ENCODE assay signal across 1 cellular context in the genomic region with DNA sequence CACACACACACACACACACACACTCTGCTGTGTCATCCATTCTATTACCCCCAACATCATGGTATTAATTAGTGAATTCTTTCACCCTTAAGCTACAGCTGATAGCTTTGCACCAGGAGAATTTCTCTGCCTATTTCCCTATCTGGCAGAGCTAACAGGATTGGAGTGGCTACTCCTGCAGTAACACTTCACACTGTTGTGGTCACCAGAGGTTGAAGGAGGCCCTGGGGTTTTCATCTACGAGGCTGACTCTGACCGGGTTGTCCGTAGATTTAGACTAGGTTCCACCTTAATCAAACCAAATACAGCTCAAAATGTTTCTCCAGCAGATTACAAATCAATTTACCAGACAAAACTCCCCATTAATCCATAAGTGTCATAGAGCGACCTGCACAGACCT.
TF ChIP-seq lines count a peak whose summit lies in the region.

No MANE protein-coding gene starts in this region.

TF ChIP-seq in IMR-90, 13 proteins besides CTCF, POLR2A, EP300 and RAD21:
- TF ChIP-seq SMC3 (IDR thresholded peaks at IDR 0.05; ENCODE audit: low read depth, low read length) (no peak), RFX5 (IDR thresholded peaks at IDR 0.05; ENCODE audit: low read depth, low read length) (no peak), MXI1 (IDR thresholded peaks at IDR 0.05; ENCODE audit: borderline replicate concordance, low read depth, low read length) (no peak), MAFK (IDR thresholded peaks at IDR 0.05; ENCODE audit: low read depth, low read length) (no peak), MAZ (IDR thresholded peaks at IDR 0.05; ENCODE audit: borderline replicate concordance, low read depth, low read length) (no peak), NFE2L2 (IDR thresholded peaks at IDR 0.05; ENCODE audit: low read depth, low read length) (no peak), CEBPB (IDR thresholded peaks at IDR 0.05; ENCODE audit: low read depth, low read length) (no peak), CHD1 (IDR thresholded peaks at IDR 0.05; ENCODE audit: low read depth, low read length) (no peak)
- TF ChIP-seq, protein P1, sequence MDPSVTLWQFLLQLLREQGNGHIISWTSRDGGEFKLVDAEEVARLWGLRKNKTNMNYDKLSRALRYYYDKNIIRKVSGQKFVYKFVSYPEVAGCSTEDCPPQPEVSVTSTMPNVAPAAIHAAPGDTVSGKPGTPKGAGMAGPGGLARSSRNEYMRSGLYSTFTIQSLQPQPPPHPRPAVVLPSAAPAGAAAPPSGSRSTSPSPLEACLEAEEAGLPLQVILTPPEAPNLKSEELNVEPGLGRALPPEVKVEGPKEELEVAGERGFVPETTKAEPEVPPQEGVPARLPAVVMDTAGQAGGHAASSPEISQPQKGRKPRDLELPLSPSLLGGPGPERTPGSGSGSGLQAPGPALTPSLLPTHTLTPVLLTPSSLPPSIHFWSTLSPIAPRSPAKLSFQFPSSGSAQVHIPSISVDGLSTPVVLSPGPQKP (IDR thresholded peaks at IDR 0.05; ENCODE audit: borderline replicate concordance, low read depth, low read length) = no peak
- TF ChIP-seq, protein P2, sequence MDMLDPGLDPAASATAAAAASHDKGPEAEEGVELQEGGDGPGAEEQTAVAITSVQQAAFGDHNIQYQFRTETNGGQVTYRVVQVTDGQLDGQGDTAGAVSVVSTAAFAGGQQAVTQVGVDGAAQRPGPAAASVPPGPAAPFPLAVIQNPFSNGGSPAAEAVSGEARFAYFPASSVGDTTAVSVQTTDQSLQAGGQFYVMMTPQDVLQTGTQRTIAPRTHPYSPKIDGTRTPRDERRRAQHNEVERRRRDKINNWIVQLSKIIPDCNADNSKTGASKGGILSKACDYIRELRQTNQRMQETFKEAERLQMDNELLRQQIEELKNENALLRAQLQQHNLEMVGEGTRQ (IDR thresholded peaks at IDR 0.05; ENCODE audit: low read depth, low read length) = no peak
